ENCODE assay signal across 13 cellular contexts in the genomic region with DNA sequence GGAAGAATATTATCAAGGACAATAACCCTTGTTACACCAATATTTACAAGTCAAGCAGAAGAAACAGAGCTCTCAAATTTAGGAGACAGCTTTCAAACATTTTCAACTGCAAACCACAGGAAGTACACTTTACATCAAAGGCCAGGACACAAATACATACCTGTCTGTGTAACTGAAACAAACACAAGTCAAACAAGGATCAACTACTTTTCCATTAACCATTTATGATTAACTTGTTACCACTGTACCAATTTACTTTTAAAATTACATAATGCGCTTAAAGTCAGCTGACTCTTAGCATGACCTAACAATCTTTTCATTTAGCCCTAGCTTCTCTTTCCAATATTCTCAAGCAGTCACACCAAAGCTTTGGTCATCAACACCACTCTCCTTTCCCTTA. TPM values are rescaled to one million over a fixed set of nuclear protein-coding genes. Genes with fewer than 3 reads are reported as not detected.
DNase-seq lines count a peak whose midpoint lies in the region; ATAC-seq and TF ChIP-seq lines count a peak whose summit lies in the region.
"Had no signal": no experiment of that assay in that cellular context is flagged by ENCODE, and none has a peak within 500 bp of the region (broad histone marks: within the 10 kb centered on the region; RNA-seq: fewer than 3 reads in every experiment).

No MANE protein-coding gene starts in this region.

- POLR2A ChIA-PET in CD4-positive, alpha-beta T cell (lab: Charles Lee) = interaction anchor here (0.7 to 2.6 kb wide), 5 partner anchors 9 to 537 kb away, joined by 3 to 17 read pairs (median 4); a partner anchor contains a TSS

- peaks cover 35% of the 10 kb centered on the region for H3K36me3 Mint-ChIP-seq in CD4-positive, alpha-beta T cell (ENCODE audit: low read depth)

- WGBS in adrenal gland, 4 donors = 92 to 100% (median 98%) methylated on average over 1 of the region's 1 CpG

- ATAC-seq in CD4-positive, alpha-beta T cell (ENCODE audit: poor library complexity) = peak; percentile 57
- ATAC-seq in GM19025 (IDR thresholded peaks at IDR 0.05; ENCODE audit: low read depth, unreplicated experiment) (peak; percentile 46), HG03378 (IDR thresholded peaks at IDR 0.05; ENCODE audit: unreplicated experiment) (peak; percentile 71)

- H3K27ac Mint-ChIP-seq in CD4-positive, alpha-beta T cell = peak overlapping the region; percentile 43

- H3K4me3 Mint-ChIP-seq in CD4-positive, alpha-beta T cell = peak overlapping the region; percentile 68

- CTCF ChIA-PET in CD4-positive, alpha-beta T cell (lab: Charles Lee) = no interaction called here

- no peak overlapping the region for H3K27ac ChIP-seq in CD4-positive, alpha-beta T cell (ENCODE audit: low read depth, low read length)
- H3K27ac ChIP-seq in SJCRH30 = no peak overlapping the region
- H3K27ac ChIP-seq in adrenal gland = no peak overlapping the region
- H3K27ac ChIP-seq: BLaER1, SK-N-MC had no signal

- H3K4me3 ChIP-seq in SJCRH30 = no peak overlapping the region
- H3K4me3 ChIP-seq in adrenal gland = no peak overlapping the region
- H3K4me3 ChIP-seq: BLaER1, SK-N-MC, skin epidermis had no signal

- H3K36me3 ChIP-seq in SJCRH30 = no peaks in the 10 kb centered on the region; the same call in 1 of the 2 replicates
- no peaks in the 10 kb centered on the region for H3K36me3 ChIP-seq in adrenal gland (replicated peaks in 1 of 2)

- peaks cover 69% of the 10 kb centered on the region for H3K4me1 Mint-ChIP-seq in CD4-positive, alpha-beta T cell (ENCODE audit: low read depth)

- H3K27me3 Mint-ChIP-seq in CD4-positive, alpha-beta T cell = no peaks in the 10 kb centered on the region

- H3K27me3 ChIP-seq in CD4-positive, alpha-beta T cell (ENCODE audit: control insufficient read depth, insufficient read depth, low read length) = no peaks in the 10 kb centered on the region
- no peaks in the 10 kb centered on the region for H3K27me3 ChIP-seq in SJCRH30
- no peaks in the 10 kb centered on the region for H3K27me3 ChIP-seq in adrenal gland
- H3K27me3 ChIP-seq: BLaER1 had no signal

- H3K9me3 ChIP-seq in CD4-positive, alpha-beta T cell (ENCODE audit: control insufficient read depth, low read length) = no peaks in the 10 kb centered on the region
- H3K9me3 ChIP-seq in SJCRH30 (replicated peaks) (no peaks in the 10 kb centered on the region), adrenal gland (replicated peaks in 1 of 3) (no peaks in the 10 kb centered on the region)

- H3K4me1 ChIP-seq in SJCRH30 (no peaks in the 10 kb centered on the region), adrenal gland (replicated peaks in 1 of 2) (peaks cover 3 to 27% of the 10 kb centered on the region in 2 donors)

- intact Hi-C loops in CD4-positive, alpha-beta T cell (cut with DNase I, micrococcal nuclease) = loop anchor here (5.0 kb wide), 2 partner anchors 35 to 40 kb away; no protein-coding TSS in a partner anchor
- intact Hi-C loops in adrenal gland (cut with DNase I) = no loop called here

- no peak for TF ChIP-seq CTCF in CD4-positive, alpha-beta T cell (IDR thresholded peaks at IDR 0.05)
- no peak for TF ChIP-seq CTCF in adrenal gland (IDR thresholded peaks at IDR 0.05)

- no peak for DNase-seq in CD4-positive, alpha-beta T cell
- peak; percentile 8 for DNase-seq in central memory CD4-positive, alpha-beta T cell
- no peak for DNase-seq in SJCRH30
- no peak for DNase-seq in stimulated activated CD4-positive, alpha-beta T cell treated with anti-CD3 and anti-CD28 coated beads, Interleukin-2, amount 100 ng/mL, for 48 hours
- no peak for DNase-seq in adrenal gland
- DNase-seq in HK-2 (ENCODE audit: unreplicated experiment) = no peak
- DNase-seq: MV-4-11, NCI-H510A had no signal

- TF ChIP-seq POLR2A in adrenal gland (IDR thresholded peaks at IDR 0.05) = no peak

- no peaks in the 10 kb centered on the region for H3K9me3 Mint-ChIP-seq in CD4-positive, alpha-beta T cell

RNA-seq across cellular contexts. Expression of a gene that starts 43.5 kb away (rescaled TPM):
- total RNA-seq in CD4-positive, alpha-beta T cell = 10 to 100 TPM; 42.6 to 45.0 TPM
- total RNA-seq in SJCRH30 (2014; rRNA removed; shearing (Covaris generic)) = 33.6 and 37.7 TPM in 2 replicates
- 10 to 100 TPM; 18.2 to 46.6 (median 25.8) TPM for total RNA-seq in adrenal gland
- polyA plus RNA-seq in adrenal gland = 10 to 100 TPM; 13.8 to 28.3 (median 27.0) TPM

Comparison
In these comparisons a context has a peak if more than half of its experiments do, and no peak if none do; other contexts are left out.
1. intact Hi-C loops: an anchor here in CD4-positive, alpha-beta T cell (5.0 kb wide); none called in adrenal gland.